Comparison of ENCODE assay signal across 8 cellular contexts in genomic region chr6:75932067-75932466, GRCh38.
DNase-seq lines count a peak whose midpoint lies in the region; ATAC-seq and TF ChIP-seq lines count a peak whose summit lies in the region.

No MANE protein-coding gene starts in this region.

- H3K4me3 ChIP-seq in GM12875 (ENCODE audit: low read depth, low read length): no peak overlapping the region
- H3K4me3 ChIP-seq in HL-60 (replicated peaks; ENCODE audit: insufficient read depth, low read length): no peak overlapping the region

- H3K27me3 ChIP-seq in HL-60 (ENCODE audit: insufficient read depth, poor library complexity, severe bottlenecking): no peaks in the 10 kb centered on the region

- TF ChIP-seq CTCF in GM12875 (IDR thresholded peaks at IDR 0.05; ENCODE audit: borderline replicate concordance, insufficient read depth, low read depth, low read length): peak; percentile 50; the same call in 1 of the 2 replicates
- TF ChIP-seq CTCF in HL-60 (IDR thresholded peaks at IDR 0.05; ENCODE audit: insufficient read depth, low read length): peak; percentile 26

- DNase-seq in HL-60 (ENCODE audit: low read depth in 1 of 2, low spot score in 1 of 2): peak in 1 of 2 experiments; percentile 23
- peak; percentile 10 for DNase-seq in SW480 (ENCODE audit: low spot score)
- peak; percentile 44 for DNase-seq in iPS-NIHi11 (ENCODE audit: low spot score)
- DNase-seq in SW 1271 (lab: John Stamatoyannopoulos, UW): no peak

- no peak overlapping the region for H3K27ac ChIP-seq in HL-60 (replicated peaks)

- no peak for ATAC-seq in GM21381 (IDR thresholded peaks at IDR 0.05; ENCODE audit: unreplicated experiment)
- no peak for ATAC-seq in esophagus mucosa
- ATAC-seq in GM19023 (IDR thresholded peaks at IDR 0.05; ENCODE audit: unreplicated experiment): no peak

Comparison
In these comparisons a context has a peak if more than half of its experiments do, and no peak if none do; other contexts are left out.
1. DNase-seq: peak in SW480 (single experiment) and iPS-NIHi11 (single experiment); none in SW 1271 (0 of 2).